In the genomic region with DNA sequence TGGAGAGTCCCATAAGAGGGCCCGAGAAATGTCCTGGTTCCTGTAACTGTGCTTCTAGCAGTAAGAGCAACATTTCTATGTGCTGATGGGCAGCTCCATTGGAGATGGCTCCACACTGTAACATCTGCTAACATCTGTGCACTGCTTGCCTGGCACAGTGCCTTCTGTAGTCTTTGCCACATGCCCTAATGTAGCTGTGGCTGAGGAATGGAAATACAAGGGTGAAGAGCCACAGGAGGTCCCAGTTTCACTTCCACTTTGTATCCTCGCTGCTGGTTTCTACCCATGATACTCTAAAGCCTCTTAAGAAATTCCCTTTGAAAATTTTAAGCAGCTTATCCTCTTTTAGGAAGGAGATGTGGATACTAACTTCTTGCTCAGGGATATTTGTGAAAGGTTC, we compare ENCODE assay signal across 8 cellular contexts.
DNase-seq lines count a peak whose midpoint lies in the region; ATAC-seq, FAIRE-seq and TF ChIP-seq lines count a peak whose summit lies in the region.

No MANE protein-coding gene starts in this region.

- H3K4me1 ChIP-seq in aorta (ENCODE audit: control insufficient read depth in 1 of 2, insufficient read depth in 2 of 2, low read length in 2 of 2): no peaks in the 10 kb centered on the region

- no peaks in the 10 kb centered on the region for H3K9me3 ChIP-seq in aorta (ENCODE audit: control insufficient read depth, low read length)

- no peaks in the 10 kb centered on the region for H3K27me3 ChIP-seq in aorta (ENCODE audit: control insufficient read depth in 1 of 2, insufficient read depth in 2 of 2, low read length in 1 of 2)

- no peak overlapping the region for H3K27ac ChIP-seq in aorta (ENCODE audit: low read depth in 1 of 2, low read length in 2 of 2)

- intact Hi-C loops in aorta (cut with DNase I): no loop called here

- ATAC-seq in GM21576 (IDR thresholded peaks at IDR 0.05; ENCODE audit: unreplicated experiment): peak; percentile 94
- peak; percentile 74 for ATAC-seq in HG03571 (IDR thresholded peaks at IDR 0.05; ENCODE audit: unreplicated experiment)
- no peak for ATAC-seq in aorta (ENCODE audit: low FRiP score)

- 92% methylated on average over 2 of the region's 2 CpGs for WGBS in aorta, 2 donors

- no peak overlapping the region for H3K4me3 ChIP-seq in aorta (ENCODE audit: low read length in 2 of 2)

- peak; percentile 11 for DNase-seq in GM12892 (ENCODE audit: insufficient read length)
- peak; percentile 16 for DNase-seq in globus pallidus (ENCODE audit: low spot score)
- DNase-seq in NCI-H2107 (lab: John Stamatoyannopoulos, UW): no peak
- no peak for DNase-seq in aorta
- DNase-seq in ecto neural progenitor cell (ENCODE audit: low spot score): no peak
- no peak for DNase-seq in stimulated activated naive CD4-positive, alpha-beta T cell (lab: John Stamatoyannopoulos, UW)

- H3K36me3 ChIP-seq in aorta (ENCODE audit: control insufficient read depth in 1 of 2, insufficient read depth in 2 of 2, low read length in 1 of 2): no peaks in the 10 kb centered on the region

- TF ChIP-seq POLR2A in GM12892 (IDR thresholded peaks at IDR 0.05; ENCODE audit: low read depth, low read length): no peak

- peak; percentile 73 for FAIRE-seq in GM12892 (lab: Jason Lieb, UNC)

Comparison
In these comparisons a context has a peak if more than half of its experiments do, and no peak if none do; other contexts are left out.
1. DNase-seq: peak in GM12892 (single experiment) and globus pallidus (single experiment); none in NCI-H2107 (single experiment), aorta (0 of 2), ecto neural progenitor cell (single experiment) and stimulated activated naive CD4-positive, alpha-beta T cell (0 of 6).